In the genomic region with DNA sequence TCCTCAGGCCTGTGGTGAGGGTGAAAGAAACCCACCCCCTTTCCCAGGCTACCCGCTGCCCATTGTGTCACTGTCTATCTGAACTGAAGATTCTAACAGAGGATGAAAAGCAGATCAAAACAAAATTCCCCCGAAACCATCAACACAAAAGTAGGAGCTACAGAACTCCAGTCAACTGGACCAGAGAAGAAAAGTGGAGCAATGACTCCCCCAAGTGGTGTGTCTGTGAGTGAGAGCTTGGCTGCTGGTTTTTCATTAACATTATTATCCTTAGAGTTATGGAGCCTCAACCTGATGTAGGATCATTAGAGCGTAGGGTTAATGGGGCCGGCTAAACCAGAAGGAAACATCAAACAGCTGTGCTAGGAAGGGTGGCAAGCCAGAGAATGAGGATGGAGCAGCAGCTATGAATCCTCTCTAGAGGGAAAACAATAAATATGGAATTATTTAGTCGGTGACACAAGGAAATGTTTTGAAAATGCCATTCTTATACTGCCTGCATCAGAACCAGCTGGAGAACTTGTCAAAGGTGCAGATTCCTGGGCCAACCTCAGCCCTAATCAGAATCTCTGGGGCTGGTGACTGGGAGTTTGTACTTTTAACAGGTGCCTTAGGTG, we compare ENCODE assay signal across 9 cellular contexts. TPM values are rescaled to one million over a fixed set of nuclear protein-coding genes. Genes with fewer than 3 reads are reported as not detected.
A peak's percentile ranks its signal among the peaks of the same experiment; 100 is the strongest.
DNase-seq lines count a peak whose midpoint lies in the region; ATAC-seq and TF ChIP-seq lines count a peak whose summit lies in the region.
"Had no signal": no experiment of that assay in that cellular context is flagged by ENCODE, and none has a peak within 500 bp of the region (broad histone marks: within the 10 kb centered on the region; RNA-seq: fewer than 3 reads in every experiment).

No MANE protein-coding gene starts in this region.

- H2AK9ac ChIP-seq in IMR-90 (replicated peaks; ENCODE audit: low read depth, low read length, poor library complexity) = no peak overlapping the region

- H3K4me3 ChIP-seq in Caco-2 (ENCODE audit: low read depth, low read length) (no peak overlapping the region), IMR-90 (ENCODE audit: insufficient read depth, low read depth, low read length) (no peak overlapping the region), gastrocnemius medialis (no peak overlapping the region)

- H3K27me3 ChIP-seq in Caco-2 (replicated peaks; ENCODE audit: control insufficient read depth, insufficient read depth, low read length) (no peaks in the 10 kb centered on the region), IMR-90 (ENCODE audit: control insufficient read depth, insufficient read depth, low read length) (peaks cover 15% of the 10 kb centered on the region), gastrocnemius medialis (no peaks in the 10 kb centered on the region)

- POLR2A ChIA-PET in Caco-2 (lab: Charles Lee) = interaction anchor here (0.6 kb wide), 1 partner anchor 1334 kb away, joined by 3 read pairs; no protein-coding TSS in a partner anchor
- POLR2A ChIA-PET in IMR-90 (lab: Charles Lee; ENCODE audit: unreplicated experiment) = no interaction called here
- POLR2A ChIA-PET in activated CD4-positive, alpha-beta memory T cell treated with anti-CD3 and anti-CD28 coated beads for 36 hours (lab: Charles Lee) = no interaction called here

- DNase-seq in Caco-2 = peak; percentile 53 to 63
- peak; percentile 55 for DNase-seq in IMR-90
- DNase-seq in RKO (ENCODE audit: low spot score) = peak; percentile 32
- peak; percentile 79 for DNase-seq in fibroblast of peridontal ligament (ENCODE audit: extremely low read depth)
- peak in 44 of 56 donors; percentile 2 to 74 (median 28) for DNase-seq in nucleus accumbens (lab: John Stamatoyannopoulos, UW)
- no peak for DNase-seq in gastrocnemius medialis
- no peak for DNase-seq in activated CD4-positive, alpha-beta memory T cell treated with anti-CD3 and anti-CD28 coated beads for 36 hours

- peaks cover 11% of the 10 kb centered on the region for H3K4me1 Mint-ChIP-seq in Caco-2 (ENCODE audit: low read depth, unreplicated experiment)
- no peaks in the 10 kb centered on the region for H3K4me1 Mint-ChIP-seq in activated CD4-positive, alpha-beta memory T cell treated with anti-CD3 and anti-CD28 coated beads for 36 hours (ENCODE audit: low read depth)

- no peak overlapping the region for H2BK15ac ChIP-seq in IMR-90 (ENCODE audit: low read depth, low read length)

- no peak overlapping the region for H3K27ac ChIP-seq in IMR-90 (ENCODE audit: insufficient read depth, low read length)
- H3K27ac ChIP-seq in gastrocnemius medialis = no peak overlapping the region

- no peaks in the 10 kb centered on the region for H3K79me1 ChIP-seq in IMR-90 (ENCODE audit: low read depth in 1 of 2, low read length in 2 of 2)

- H3K27ac Mint-ChIP-seq in Caco-2 (ENCODE audit: unreplicated experiment) = no peak overlapping the region
- no peak overlapping the region for H3K27ac Mint-ChIP-seq in activated CD4-positive, alpha-beta memory T cell treated with anti-CD3 and anti-CD28 coated beads for 36 hours
- H3K27ac Mint-ChIP-seq: memory B cell had no signal

- TF ChIP-seq RAD21 in IMR-90 (IDR thresholded peaks at IDR 0.05; ENCODE audit: low read length) = peak; percentile 77

- H3K36me3 Mint-ChIP-seq in Caco-2 (ENCODE audit: insufficient read depth, unreplicated experiment) = peaks cover 6% of the 10 kb centered on the region
- H3K36me3 Mint-ChIP-seq in activated CD4-positive, alpha-beta memory T cell treated with anti-CD3 and anti-CD28 coated beads for 36 hours = no peaks in the 10 kb centered on the region
- H3K36me3 Mint-ChIP-seq: memory B cell had no signal

- no peak overlapping the region for H2AFZ ChIP-seq in IMR-90 (replicated peaks; ENCODE audit: low read length, poor library complexity)

- H3K4me2 ChIP-seq in IMR-90 (ENCODE audit: low read depth, low read length) = no peak overlapping the region

- no peak overlapping the region for H4K8ac ChIP-seq in IMR-90 (ENCODE audit: low read depth in 2 of 2, low read length in 2 of 2)

- H3K4ac ChIP-seq in IMR-90 (ENCODE audit: low read depth, low read length) = no peak overlapping the region

- dilution Hi-C loops in IMR-90 (cut with HindIII; ENCODE audit: low sequenced_read_pairs, unreplicated experiment) = no loop called here

- no peak overlapping the region for H3K14ac ChIP-seq in IMR-90 (replicated peaks; ENCODE audit: low read depth, low read length)

- BruUV-seq in Caco-2 (replicated peaks; lab: Mats Ljungman, UMichigan) (no TSS peak), IMR-90 (replicated peaks; lab: Mats Ljungman, UMichigan) (no TSS peak)

- no peaks in the 10 kb centered on the region for H4K20me1 ChIP-seq in IMR-90 (ENCODE audit: insufficient read depth, low read length)

- H3K9me3 Mint-ChIP-seq in Caco-2 (ENCODE audit: unreplicated experiment) = no peaks in the 10 kb centered on the region
- H3K9me3 Mint-ChIP-seq in activated CD4-positive, alpha-beta memory T cell treated with anti-CD3 and anti-CD28 coated beads for 36 hours = no peaks in the 10 kb centered on the region

- H3K23ac ChIP-seq in IMR-90 (ENCODE audit: low read depth, low read length) = no peak overlapping the region

- no peak overlapping the region for H4K91ac ChIP-seq in IMR-90 (ENCODE audit: insufficient read depth, low read depth, low read length)

- H3K9me3 ChIP-seq in Caco-2 = no peaks in the 10 kb centered on the region
- no peaks in the 10 kb centered on the region for H3K9me3 ChIP-seq in IMR-90 (ENCODE audit: control insufficient read depth, insufficient read depth, low read length)
- no peaks in the 10 kb centered on the region for H3K9me3 ChIP-seq in gastrocnemius medialis

- WGBS in IMR-90 (ENCODE audit: extremely low coverage in 2 of 2, insufficient read length in 1 of 2), 2 experiments = 80% methylated on average over 1 of the region's 5 CpGs; no CpG with 5 or more reads in 1 of the 2 experiments

- TF ChIP-seq POLR2A in IMR-90 (IDR thresholded peaks at IDR 0.05; ENCODE audit: low read depth, low read length) = no peak
- TF ChIP-seq POLR2A in gastrocnemius medialis (IDR thresholded peaks at IDR 0.05) = no peak

- no peak overlapping the region for H2BK120ac ChIP-seq in IMR-90 (ENCODE audit: low read depth, low read length)

- no peak overlapping the region for H3K9ac ChIP-seq in IMR-90 (ENCODE audit: low read depth, low read length)

- no peak overlapping the region for H3K4me3 Mint-ChIP-seq in Caco-2 (ENCODE audit: unreplicated experiment)
- no peak overlapping the region for H3K4me3 Mint-ChIP-seq in activated CD4-positive, alpha-beta memory T cell treated with anti-CD3 and anti-CD28 coated beads for 36 hours
- H3K4me3 Mint-ChIP-seq: memory B cell had no signal

- CTCF ChIA-PET in Caco-2 (lab: Charles Lee) = interaction anchor here (0.7 to 3.2 kb wide), 8 partner anchors 12 to 1840 kb away, joined by 3 to 21 read pairs (median 4); a partner anchor contains a TSS
- CTCF ChIA-PET in IMR-90 (lab: Yijun Ruan, JAX) = interaction anchor here (0.6 to 1.3 kb wide), 3 partner anchors 9 to 1709 kb away, joined by 3 to 4 read pairs (median 3); no protein-coding TSS in a partner anchor
- CTCF ChIA-PET in activated CD4-positive, alpha-beta memory T cell treated with anti-CD3 and anti-CD28 coated beads for 36 hours (lab: Charles Lee) = interaction anchor here (0.6 to 2.0 kb wide), 3 partner anchors 12 to 276 kb away, joined by 3 to 7 read pairs (median 3); no protein-coding TSS in a partner anchor

- no peak overlapping the region for H2BK20ac ChIP-seq in IMR-90 (ENCODE audit: low read depth, low read length)

- no peak overlapping the region for H3K56ac ChIP-seq in IMR-90 (ENCODE audit: extremely low read depth, insufficient read depth, low read length)

- TF ChIP-seq CTCF in Caco-2 (IDR thresholded peaks at IDR 0.05; ENCODE audit: insufficient read depth in 1 of 2, low read depth in 1 of 2, low read length in 1 of 2, severe bottlenecking in 1 of 2, unreplicated experiment in 1 of 2) (peak; percentile 61 to 67), IMR-90 (conservative IDR thresholded peaks at IDR 0.05; ENCODE audit: low read depth, low read length) (peak; percentile 76), gastrocnemius medialis (IDR thresholded peaks at IDR 0.05 in 4 of 5, conservative IDR thresholded peaks at IDR 0.05 in 1 of 5) (peak in 2 of 5 experiments; percentile 32 to 39)

- H3K27me3 Mint-ChIP-seq in Caco-2 (ENCODE audit: insufficient read depth, unreplicated experiment) = peaks cover 6% of the 10 kb centered on the region
- H3K27me3 Mint-ChIP-seq in activated CD4-positive, alpha-beta memory T cell treated with anti-CD3 and anti-CD28 coated beads for 36 hours = peaks cover 9% of the 10 kb centered on the region

- in situ Hi-C loops in IMR-90 (cut with MboI; ENCODE audit: low sequenced_read_pairs) (no loop called here), gastrocnemius medialis (cut with MboI; ENCODE audit: low sequenced_read_pairs in 4 of 4) (no loop called here)

- H2AK5ac ChIP-seq in IMR-90 (ENCODE audit: low read depth, low read length) = no peak overlapping the region

- no peak overlapping the region for H2BK5ac ChIP-seq in IMR-90 (ENCODE audit: low read depth, low read length, poor library complexity, severe bottlenecking)

- no peaks in the 10 kb centered on the region for H3K9me1 ChIP-seq in IMR-90 (ENCODE audit: insufficient read depth, low read length)

- no peak overlapping the region for H4K5ac ChIP-seq in IMR-90 (ENCODE audit: low read depth, low read length)

- no peaks in the 10 kb centered on the region for H3K36me3 ChIP-seq in Caco-2 (ENCODE audit: control insufficient read depth, insufficient read depth, low read length)
- no peaks in the 10 kb centered on the region for H3K36me3 ChIP-seq in IMR-90 (ENCODE audit: control insufficient read depth, insufficient read depth, low read length)
- no peaks in the 10 kb centered on the region for H3K36me3 ChIP-seq in gastrocnemius medialis

- intact Hi-C loops in Caco-2 (cut with micrococcal nuclease; ENCODE audit: unreplicated experiment) (loop anchor here (1.0 to 5.0 kb wide), 3 partner anchors 92 to 404 kb away; no protein-coding TSS in a partner anchor), IMR-90 (cut with micrococcal nuclease) (loop anchor here (1.0 to 5.0 kb wide), 2 partner anchors 279 to 403 kb away; no protein-coding TSS in a partner anchor), gastrocnemius medialis (cut with DNase I; ENCODE audit: low total_unique reads) (no loop called here)
- intact Hi-C loops in activated CD4-positive, alpha-beta memory T cell treated with anti-CD3 and anti-CD28 coated beads for 36 hours (cut with micrococcal nuclease) = no loop called here

- H3K18ac ChIP-seq in IMR-90 (ENCODE audit: low read depth, low read length) = no peak overlapping the region

- ATAC-seq in IMR-90 (ENCODE audit: low read depth) (peak; percentile 94), GM21390 (IDR thresholded peaks at IDR 0.05; ENCODE audit: unreplicated experiment) (no peak), gastrocnemius medialis (no peak)

- H3K4me1 ChIP-seq in Caco-2 = peaks cover 7% of the 10 kb centered on the region
- no peaks in the 10 kb centered on the region for H3K4me1 ChIP-seq in IMR-90 (ENCODE audit: control insufficient read depth, insufficient read depth, low read length)
- H3K4me1 ChIP-seq in gastrocnemius medialis = no peaks in the 10 kb centered on the region

RNA-seq across cellular contexts. Expression of a gene that starts 38.3 kb away (rescaled TPM):
- total RNA-seq in Caco-2 (2022) (58.6 and 62.8 TPM in 2 replicates), IMR-90 (2012; rRNA removed) (72.2 and 90.9 TPM in 2 replicates), gastrocnemius medialis (100 to 1,000 TPM in 1 of 4 donors, 10 to 100 TPM in 3; 87.3 to 119 (median 95.6) TPM)
- polyA plus RNA-seq in IMR-90 (2012; rRNA removed) = 184 and 201 TPM in 2 replicates
- polyA plus RNA-seq in IMR-90 (2012; cell fraction: cytosol; rRNA removed) = 129 and 173 TPM in 2 replicates
- polyA plus RNA-seq in IMR-90 (2012; cell fraction: nucleus; rRNA removed; ENCODE audit: low replicate concordance) = 171 and 218 TPM in 2 replicates
- 100 to 1,000 TPM in 1 of 2 experiments, 10 to 100 TPM in 1; 97.8 to 102 TPM for total RNA-seq in activated CD4-positive, alpha-beta memory T cell treated with anti-CD3 and anti-CD28 coated beads for 36 hours

Comparison
In these comparisons a context has a peak if more than half of its experiments do, and no peak if none do; other contexts are left out.
1. DNase-seq: peak in Caco-2 (2 of 2), IMR-90 (single experiment), RKO (single experiment), fibroblast of peridontal ligament (single experiment) and nucleus accumbens (44 of 56); none in gastrocnemius medialis (0 of 2) and activated CD4-positive, alpha-beta memory T cell treated with anti-CD3 and anti-CD28 coated beads for 36 hours (single experiment).
2. intact Hi-C loops: an anchor here in Caco-2 (1.0 to 5.0 kb wide) and IMR-90 (1.0 to 5.0 kb wide); none called in gastrocnemius medialis and activated CD4-positive, alpha-beta memory T cell treated with anti-CD3 and anti-CD28 coated beads for 36 hours.